Comparison of ENCODE assay signal across 18 cellular contexts in the genomic region with DNA sequence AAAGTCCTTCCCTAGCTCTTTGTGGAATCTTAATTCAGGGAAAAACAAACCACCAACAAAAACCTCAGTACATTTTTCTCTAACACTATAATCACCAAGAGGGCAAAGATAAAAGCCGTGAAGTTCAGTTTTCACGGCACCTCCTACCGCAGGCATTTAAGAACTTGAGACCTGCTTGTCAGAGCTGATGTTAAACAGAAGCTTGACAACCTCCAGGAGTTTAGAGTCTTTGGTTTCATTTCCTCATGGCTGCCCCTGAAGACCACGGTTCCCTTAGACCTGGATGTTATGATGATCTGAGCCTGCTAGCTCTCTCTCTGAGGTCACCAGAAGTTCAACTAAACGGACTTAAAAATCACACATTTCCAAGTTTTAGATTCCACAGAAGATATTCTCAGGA.
A peak's percentile ranks its signal among the peaks of the same experiment; 100 is the strongest.
DNase-seq lines count a peak whose midpoint lies in the region; ATAC-seq and TF ChIP-seq lines count a peak whose summit lies in the region.
"Had no signal": no experiment of that assay in that cellular context is flagged by ENCODE, and none has a peak within 500 bp of the region (broad histone marks: within the 10 kb centered on the region; RNA-seq: fewer than 3 reads in every experiment).

No MANE protein-coding gene starts in this region.

- DNase-seq in astrocyte of the spinal cord (ENCODE audit: low read depth, low spot score) = peak; percentile 9
- DNase-seq in retinal pigment epithelial cell (ENCODE audit: low read depth) = peak; percentile 70
- DNase-seq in activated CD8-positive, alpha-beta memory T cell treated with anti-CD3 and anti-CD28 coated beads for 24 hours = no peak
- no peak for DNase-seq in EL
- DNase-seq: C1 segment of cervical spinal cord; colonic mucosa; DMS79 treated with DMSO at 0.1 percent for 48 hours; HCEC 1CT; left colon; natural killer cell; NCI-H1048; NCI-H2227 treated with DMSO at 0.1 percent for 48 hours; Peyer's patch; right lobe of liver; stimulated activated naive CD4-positive, alpha-beta T cell treated with Interleukin-2 at 50 U/mL for 16 hours had no signal

- ATAC-seq in GM18870 (IDR thresholded peaks at IDR 0.05; ENCODE audit: unreplicated experiment) = peak; percentile 95
- peak; percentile 59 for ATAC-seq in HG03378 (IDR thresholded peaks at IDR 0.05; ENCODE audit: unreplicated experiment)
- ATAC-seq in GM21515 (IDR thresholded peaks at IDR 0.05; ENCODE audit: unreplicated experiment) = no peak
- ATAC-seq: left colon, natural killer cell, right lobe of liver had no signal

- in situ Hi-C loops in astrocyte of the spinal cord (cut with HindIII; ENCODE audit: low sequenced_read_pairs) = no loop called here

- TF ChIP-seq CTCF in astrocyte of the spinal cord (IDR thresholded peaks at IDR 0.05; ENCODE audit: low read depth, low read length) = no peak
- TF ChIP-seq CTCF in retinal pigment epithelial cell (conservative IDR thresholded peaks at IDR 0.05; ENCODE audit: low read depth, low read length) = no peak

- no peak overlapping the region for H3K4me3 ChIP-seq in astrocyte of the spinal cord (ENCODE audit: low read depth, low read length)
- H3K4me3 ChIP-seq in retinal pigment epithelial cell (ENCODE audit: low read length) = no peak overlapping the region
- H3K4me3 ChIP-seq: colonic mucosa, Peyer's patch, right lobe of liver had no signal

Comparison
In these comparisons a context has a peak if more than half of its experiments do, and no peak if none do; other contexts are left out.
1. DNase-seq: peak in astrocyte of the spinal cord (single experiment) and retinal pigment epithelial cell (single experiment); none in activated CD8-positive, alpha-beta memory T cell treated with anti-CD3 and anti-CD28 coated beads for 24 hours (single experiment) and EL (single experiment).